ENCODE assay signal across 30 cellular contexts in genomic region chr4:90906239-90906638, GRCh38.
"Had no signal": no experiment of that assay in that cellular context is flagged by ENCODE, and none has a peak within 500 bp of the region (broad histone marks: within the 10 kb centered on the region; RNA-seq: fewer than 3 reads in every experiment).

No MANE protein-coding gene starts in this region.

- FAIRE-seq: astrocyte, colon had no signal

- H3K9me3 ChIP-seq: gastrocnemius medialis had no signal

- H3K27ac ChIP-seq: brain microvascular endothelial cell, esophagus muscularis mucosa, foreskin keratinocyte, gastrocnemius medialis had no signal

- DNase-seq: activated CD4-positive, alpha-beta T cell treated with anti-CD3 and anti-CD28 coated beads for 1 hour; activated CD4-positive, alpha-beta T cell treated with anti-CD3 and anti-CD28 coated beads for 4 hours; activated CD4-positive, alpha-beta T cell treated with anti-CD3 and anti-CD28 coated beads, Interleukin-2, amount 10 ng/mL, durations not matched to agents 7 days and 5 days; activated CD4-positive, alpha-beta T cell treated with anti-CD3 and anti-CD28 coated beads, Interleukin-2, amount 50 U/mL, for 48 hours; activated CD4-positive, CD25-positive, alpha-beta regulatory T cell; activated CD8-positive, alpha-beta memory T cell treated with anti-CD3 and anti-CD28 coated beads for 24 hours; activated CD8-positive, alpha-beta T cell treated with anti-CD3 and anti-CD28 coated beads for 36 hours; activated effector memory CD4-positive, alpha-beta T cell treated with Interleukin-2 at 50 U/mL for 16 hours; activated gamma-delta T cell treated with Interleukin-2 at 50 U/mL for 16 hours; activated naive CD4-positive, alpha-beta T cell treated with anti-CD3 and anti-CD28 coated beads, Interleukin-2, amount 50 U/mL, for 16 hours; activated naive CD4-positive, alpha-beta T cell treated with Interleukin-2 at 50 U/mL for 16 hours; activated T-cell treated with anti-CD3 and anti-CD28 coated beads, Interleukin-2, amount 50 U/mL, for 4 hours; amniotic stem cell; anterior cingulate cortex; brain microvascular endothelial cell; caudate nucleus; cortex of kidney; dermis blood vessel endothelial cell; effector CD4-positive, alpha-beta T cell; effector memory CD8-positive, alpha-beta T cell; erythroblast; foreskin keratinocyte; gastrocnemius medialis; glutamatergic neuron; T-helper 1 cell; T-helper 17 cell had no signal

- H3K4me1 ChIP-seq: esophagus muscularis mucosa, foreskin keratinocyte, gastrocnemius medialis had no signal

- H3K4me3 ChIP-seq: esophagus muscularis mucosa, gastrocnemius medialis had no signal

- H3K36me3 ChIP-seq: brain microvascular endothelial cell, esophagus muscularis mucosa, gastrocnemius medialis had no signal

- H3K27me3 ChIP-seq: brain microvascular endothelial cell, esophagus muscularis mucosa, foreskin keratinocyte, gastrocnemius medialis had no signal

- ATAC-seq: activated CD8-positive, alpha-beta T cell treated with anti-CD3 and anti-CD28 coated beads for 36 hours; activated T-cell treated with anti-CD3 and anti-CD28 coated beads, Interleukin-2, amount 50 U/mL, for 4 hours; activated T-helper 17 cell treated with anti-CD3 and anti-CD28 coated beads, Interleukin-2, amount 50 U/mL, for 72 hours; effector memory CD8-positive, alpha-beta T cell; foreskin keratinocyte; gastrocnemius medialis; T-helper 17 cell had no signal
